9 cellular contexts compared by ENCODE assay signal in genomic region chr14:73935666-73936065, GRCh38. TPM values are rescaled to one million over a fixed set of nuclear protein-coding genes. Genes with fewer than 3 reads are reported as not detected.
DNase-seq lines count a peak whose midpoint lies in the region; ATAC-seq, FAIRE-seq and TF ChIP-seq lines count a peak whose summit lies in the region.
"Had no signal": no experiment of that assay in that cellular context is flagged by ENCODE, and none has a peak within 500 bp of the region (broad histone marks: within the 10 kb centered on the region; RNA-seq: fewer than 3 reads in every experiment).

No MANE protein-coding gene starts in this region.

- POLR2A ChIA-PET in K562 (lab: Yijun Ruan, JAX), result interaction anchor here (0.5 to 1.0 kb wide), 4 partner anchors 14 to 61 kb away, joined by 3 to 6 read pairs (median 4); partner anchors contain the start of genes COQ6 and FAM161B

- H3K36me3 ChIP-seq in KMS-11 (ENCODE audit: insufficient read depth) (no peaks in the 10 kb centered on the region), K562 (ENCODE audit: control insufficient read depth, insufficient read depth, low read length) (peaks cover 35% of the 10 kb centered on the region), mesendoderm (ENCODE audit: control insufficient read depth, insufficient read depth, low read length) (no peaks in the 10 kb centered on the region)

- no peak overlapping the region for H4K8ac ChIP-seq in mesendoderm (ENCODE audit: low read depth, low read length)

- no peak overlapping the region for H3K56ac ChIP-seq in mesendoderm (ENCODE audit: low read length)

- TF ChIP-seq EP300 in K562 (IDR thresholded peaks at IDR 0.05; ENCODE audit: low read length), result no peak

- H3K79me2 ChIP-seq in KMS-11 (ENCODE audit: insufficient read depth, low read depth), result no peaks in the 10 kb centered on the region
- H3K79me2 ChIP-seq in K562 (ENCODE audit: control insufficient read depth, insufficient read depth, low read length), result no peaks in the 10 kb centered on the region
- no peaks in the 10 kb centered on the region for H3K79me2 ChIP-seq in mesendoderm (ENCODE audit: control insufficient read depth, insufficient read depth, low read length)

- WGBS in K562 (ENCODE audit: insufficient coverage, low coverage, missing lambda C conversion rate), result 33% methylated on average over 2 of the region's 2 CpGs
- no CpG with 5 or more reads among the region's 2 CpGs for whole genome bisulfite sequencing in mesendoderm (ENCODE audit: extremely low coverage, insufficient coverage, low lambda C conversion rate)

- no peak overlapping the region for H2BK120ac ChIP-seq in mesendoderm (ENCODE audit: low read depth, low read length)

- no peak overlapping the region for H2BK5ac ChIP-seq in mesendoderm (ENCODE audit: low read length)

- no peaks in the 10 kb centered on the region for H3K79me1 ChIP-seq in mesendoderm (ENCODE audit: low read length)

- no peak for TF ChIP-seq POLR2A in K562 (conservative IDR thresholded peaks at IDR 0.05)

- no peak overlapping the region for H3K9ac ChIP-seq in KMS-11
- H3K9ac ChIP-seq in K562 (ENCODE audit: insufficient read depth in 1 of 2, low read depth in 2 of 2, low read length in 2 of 2), result no peak overlapping the region
- no peak overlapping the region for H3K9ac ChIP-seq in mesendoderm (ENCODE audit: low read length)

- H2BK15ac ChIP-seq in mesendoderm (replicated peaks; ENCODE audit: low read depth), result no peak overlapping the region

- no peak overlapping the region for H3K4me2 ChIP-seq in KMS-11
- no peak overlapping the region for H3K4me2 ChIP-seq in K562 (ENCODE audit: insufficient read depth, low read length)
- no peak overlapping the region for H3K4me2 ChIP-seq in mesendoderm (ENCODE audit: low read length)

- TF ChIP-seq CTCF in Calu3 (IDR thresholded peaks at IDR 0.05; ENCODE audit: unreplicated experiment), result peak; percentile 28
- peak; percentile 25; the same call in 1 of the 2 replicates for TF ChIP-seq CTCF in KMS-11 (conservative IDR thresholded peaks at IDR 0.05; ENCODE audit: low read depth, low read length)
- TF ChIP-seq CTCF in K562 (IDR thresholded peaks at IDR 0.05 in 2 of 3, conservative IDR thresholded peaks at IDR 0.05 in 1 of 3; ENCODE audit: insufficient read depth in 2 of 3, low read depth in 1 of 3, low read length in 3 of 3), result peak in 1 of 3 experiments; percentile 19; a peak in 2 of 6 replicates

- in situ Hi-C loops in K562 (cut with MboI), result no loop called here

- no peak overlapping the region for H4K5ac ChIP-seq in mesendoderm (ENCODE audit: low read length)

- CTCF ChIA-PET in Calu3 (lab: Charles Lee), result interaction anchor here (0.5 kb wide), 1 partner anchor 41 kb away, joined by 3 read pairs; no protein-coding TSS in a partner anchor
- CTCF ChIA-PET in K562 (lab: Yijun Ruan, JAX; ENCODE audit: low intra/inter-chr PET ratio), result no interaction called here

- H3K9me3 ChIP-seq in K562 (replicated peaks; ENCODE audit: control insufficient read depth, insufficient read depth, low read depth, low read length), result no peaks in the 10 kb centered on the region

- H3K9me1 ChIP-seq in K562 (ENCODE audit: control insufficient read depth, insufficient read depth, low read length), result no peaks in the 10 kb centered on the region

- H3K4ac ChIP-seq in mesendoderm (ENCODE audit: low read depth, low read length), result no peak overlapping the region

- ATAC-seq in K562, result peak; percentile 42; the same call in 1 of the 3 replicates
- ATAC-seq in GM18511 (IDR thresholded peaks at IDR 0.05; ENCODE audit: unreplicated experiment), result no peak
- ATAC-seq in HG02623 (IDR thresholded peaks at IDR 0.05; ENCODE audit: unreplicated experiment), result no peak
- no peak for ATAC-seq in HG03039 (IDR thresholded peaks at IDR 0.05; ENCODE audit: unreplicated experiment)

- no peak for TF ChIP-seq RAD21 in K562 (CRISPR knock-in tag; conservative IDR thresholded peaks at IDR 0.05 in 1 of 2, IDR thresholded peaks at IDR 0.05 in 1 of 2)

- H3K18ac ChIP-seq in mesendoderm (ENCODE audit: low read length), result no peak overlapping the region

- H3K4me3 ChIP-seq in KMS-11 (IDR thresholded peaks at IDR 0.05; ENCODE audit: insufficient read depth, low read depth, low read length), result no peak overlapping the region
- H3K4me3 ChIP-seq in K562, result no peak overlapping the region
- no peak overlapping the region for H3K4me3 ChIP-seq in mesendoderm (ENCODE audit: low read length)

- intact Hi-C loops in Calu3 (cut with micrococcal nuclease; ENCODE audit: unreplicated experiment) (no loop called here), K562 (cut with micrococcal nuclease) (no loop called here)

- H3K27me3 Mint-ChIP-seq in Calu3 (ENCODE audit: unreplicated experiment), result no peaks in the 10 kb centered on the region
- H3K27me3 Mint-ChIP-seq: naive B cell had no signal

- H2AFZ ChIP-seq in KMS-11 (ENCODE audit: low read depth) (no peak overlapping the region), K562 (ENCODE audit: low read depth, low read length) (no peak overlapping the region)

- H3K4me1 Mint-ChIP-seq in Calu3 (ENCODE audit: low read depth, unreplicated experiment), result no peaks in the 10 kb centered on the region
- H3K4me1 Mint-ChIP-seq: naive B cell had no signal

- H3K27me3 ChIP-seq in KMS-11 (ENCODE audit: insufficient read depth, low read depth) (no peaks in the 10 kb centered on the region), K562 (ENCODE audit: control insufficient read depth in 2 of 2, insufficient read depth in 2 of 2, low read length in 2 of 2) (no peaks in the 10 kb centered on the region), mesendoderm (ENCODE audit: insufficient read depth, low read length, poor library complexity) (no peaks in the 10 kb centered on the region)

- H3K23ac ChIP-seq in mesendoderm (ENCODE audit: low read length), result no peak overlapping the region

- H3K36me3 Mint-ChIP-seq in Calu3 (ENCODE audit: insufficient read depth, unreplicated experiment), result peaks cover 23% of the 10 kb centered on the region

- H3K4me3 Mint-ChIP-seq in Calu3 (ENCODE audit: low read depth, unreplicated experiment), result no peak overlapping the region
- H3K4me3 Mint-ChIP-seq: naive B cell had no signal

- BruUV-seq in Calu3 (replicated peaks; lab: Mats Ljungman, UMichigan), result no TSS peak
- BruUV-seq in K562 (replicated peaks; lab: Mats Ljungman, UMichigan), result no TSS peak

- no peak overlapping the region for H3K27ac Mint-ChIP-seq in Calu3 (ENCODE audit: unreplicated experiment)

- no peak overlapping the region for H2AK5ac ChIP-seq in mesendoderm (ENCODE audit: low read length)

- DNase-seq in Calu3 (no peak), K562 (ENCODE audit: extremely low read depth in 1 of 4, low spot score in 3 of 4) (peak in 3 of 4 experiments; percentile 25 to 27 (median 26)), mesendoderm (peak; percentile 11), GDM1 (lab: John Stamatoyannopoulos, UW) (no peak)
- DNase-seq: naive B cell had no signal

- H3K27ac ChIP-seq in KMS-11, result no peak overlapping the region
- H3K27ac ChIP-seq in K562 (ENCODE audit: extremely low read depth, low read depth, low read length), result no peak overlapping the region
- H3K27ac ChIP-seq in mesendoderm (ENCODE audit: low read depth, low read length), result no peak overlapping the region

- H3K4me1 ChIP-seq in KMS-11 (ENCODE audit: low read depth, poor library complexity, severe bottlenecking), result no peaks in the 10 kb centered on the region
- H3K4me1 ChIP-seq in K562 (replicated peaks in 1 of 2; ENCODE audit: control insufficient read depth in 2 of 2, insufficient read depth in 2 of 2, low read length in 2 of 2), result no peaks in the 10 kb centered on the region
- H3K4me1 ChIP-seq in mesendoderm (ENCODE audit: control insufficient read depth, low read depth, low read length), result no peaks in the 10 kb centered on the region

- peak; percentile 32 for FAIRE-seq in K562 (lab: Jason Lieb, UNC)

- H3K9me3 Mint-ChIP-seq in Calu3 (ENCODE audit: low read depth, unreplicated experiment), result no peaks in the 10 kb centered on the region
- H3K9me3 Mint-ChIP-seq: naive B cell had no signal

- H4K20me1 ChIP-seq in KMS-11 (ENCODE audit: insufficient read depth) (no peaks in the 10 kb centered on the region), K562 (replicated peaks; ENCODE audit: control insufficient read depth, insufficient read depth, low read length) (no peaks in the 10 kb centered on the region)

RNA-seq across cellular contexts. Expression of gene FAM161B, which starts 14.2 kb away (rescaled TPM):
- total RNA-seq in Calu3 (2022), result 1.6 and 1.7 TPM in 2 replicates
- 1.5 and 1.6 TPM in 2 replicates for total RNA-seq in K562 (2011; cell fraction: chromatin; rRNA removed; ENCODE audit: low replicate concordance)
- 0.79 and 1.0 TPM in 2 replicates for total RNA-seq in K562 (2011; cell fraction: nucleolus; rRNA removed)
- 0.95 and 1.7 TPM in 2 replicates for total RNA-seq in K562 (2011; cell fraction: nucleoplasm; rRNA removed)
- 0.86 and 1.2 TPM in 2 replicates for total RNA-seq in K562 (2014; rRNA removed)
- total RNA-seq in K562 (2014; rRNA removed; fragmentation: Illumina TruSeq; extraction: Trizol), result 0.84 and 0.93 TPM in 2 replicates
- 1.3 and 1.4 TPM in 2 replicates for total RNA-seq in K562 (2015; rRNA removed; fragmentation: Illumina TruSeq; extraction: Trizol)
- 0.75 and 0.83 TPM in 2 replicates for total RNA-seq in K562 (2021)
- 0.77 and 0.89 TPM in 2 replicates for polyA plus RNA-seq in K562 (2011; rRNA removed)
- 0.46 and 0.69 TPM in 2 replicates for polyA plus RNA-seq in K562 (2011; cell fraction: cytosol; rRNA removed)
- 0.45 and 0.55 TPM in 2 replicates for polyA plus RNA-seq in K562 (2011; cell fraction: nucleus; rRNA removed)
- 0.94 and 1.5 TPM in 2 replicates for polyA plus RNA-seq in K562 (2012)
- polyA plus RNA-seq in K562 (2014; fragmentation: Illumina TruSeq; extraction: Trizol), result 1.1 and 1.2 TPM in 2 replicates
- polyA plus RNA-seq in K562 (2014; fragmentation: Nextera tagmentation; extraction: Ambion mirVana), result under 1 TPM; 0.15 to 0.24 TPM
- 0.80 and 0.93 TPM in 2 replicates for polyA plus RNA-seq in K562 (2014; rRNA removed)
- polyA minus RNA-seq in K562 (2011; rRNA and poly(A)+ RNA removed), result 0.70 and 0.90 TPM in 2 replicates
- 0.55 and 0.67 TPM in 2 replicates for polyA minus RNA-seq in K562 (2011; cell fraction: cytosol; rRNA and poly(A)+ RNA removed)
- 0.54 and 0.78 TPM in 2 replicates for polyA minus RNA-seq in K562 (2011; cell fraction: nucleus; rRNA and poly(A)+ RNA removed)
- 0.41 TPM for polyA plus RNA-seq in mesendoderm (2013, experiment 1 of 2)
- polyA plus RNA-seq in mesendoderm (2013, experiment 2 of 2), result 0.34 TPM

RNA-seq across cellular contexts. Expression of gene COQ6, which starts 14.4 kb away (rescaled TPM):
- total RNA-seq in Calu3 (2022), result 21.9 and 24.5 TPM in 2 replicates
- total RNA-seq in K562 (2011; cell fraction: chromatin; rRNA removed; ENCODE audit: low replicate concordance), result 54.1 and 76.0 TPM in 2 replicates
- total RNA-seq in K562 (2011; cell fraction: nucleolus; rRNA removed), result 47.1 and 51.7 TPM in 2 replicates
- total RNA-seq in K562 (2011; cell fraction: nucleoplasm; rRNA removed), result 54.3 and 60.0 TPM in 2 replicates
- 11.2 and 12.2 TPM in 2 replicates for total RNA-seq in K562 (2014; rRNA removed)
- total RNA-seq in K562 (2014; rRNA removed; fragmentation: Illumina TruSeq; extraction: Trizol), result 11.3 and 11.6 TPM in 2 replicates
- 9.8 and 10.2 TPM in 2 replicates for total RNA-seq in K562 (2015; rRNA removed; fragmentation: Illumina TruSeq; extraction: Trizol)
- total RNA-seq in K562 (2021), result 11.7 and 12.9 TPM in 2 replicates
- polyA plus RNA-seq in K562 (2011; rRNA removed), result 29.0 and 29.1 TPM in 2 replicates
- polyA plus RNA-seq in K562 (2011; cell fraction: cytosol; rRNA removed), result 20.3 and 26.3 TPM in 2 replicates
- 74.3 and 78.9 TPM in 2 replicates for polyA plus RNA-seq in K562 (2011; cell fraction: nucleus; rRNA removed)
- 9.9 and 14.4 TPM in 2 replicates for polyA plus RNA-seq in K562 (2012)
- 11.8 and 12.9 TPM in 2 replicates for polyA plus RNA-seq in K562 (2014; fragmentation: Illumina TruSeq; extraction: Trizol)
- polyA plus RNA-seq in K562 (2014; fragmentation: Nextera tagmentation; extraction: Ambion mirVana), result 1 to 10 TPM; 4.3 to 7.0 TPM
- 13.8 and 18.3 TPM in 2 replicates for polyA plus RNA-seq in K562 (2014; rRNA removed)
- 18.0 and 19.3 TPM in 2 replicates for polyA minus RNA-seq in K562 (2011; rRNA and poly(A)+ RNA removed)
- polyA minus RNA-seq in K562 (2011; cell fraction: cytosol; rRNA and poly(A)+ RNA removed), result 5.4 and 8.4 TPM in 2 replicates
- polyA minus RNA-seq in K562 (2011; cell fraction: nucleus; rRNA and poly(A)+ RNA removed), result 19.1 and 30.2 TPM in 2 replicates
- polyA plus RNA-seq in mesendoderm (2013, experiment 1 of 2), result 5.3 TPM
- 4.9 TPM for polyA plus RNA-seq in mesendoderm (2013, experiment 2 of 2)

RNA-seq across cellular contexts. Expression of gene ZNF410, which starts 49.0 kb away (rescaled TPM):
- total RNA-seq in Calu3 (2022) (37.6 and 39.7 TPM in 2 replicates), K562 (2014; rRNA removed) (25.9 and 26.2 TPM in 2 replicates), K562 (2014; rRNA removed; fragmentation: Illumina TruSeq; extraction: Trizol) (42.0 and 46.1 TPM in 2 replicates), K562 (2015; rRNA removed; fragmentation: Illumina TruSeq; extraction: Trizol) (35.9 and 38.7 TPM in 2 replicates), K562 (2021) (28.2 and 30.0 TPM in 2 replicates)
- 82.2 and 124 TPM in 2 replicates for total RNA-seq in K562 (2011; cell fraction: chromatin; rRNA removed; ENCODE audit: low replicate concordance)
- total RNA-seq in K562 (2011; cell fraction: nucleolus; rRNA removed), result 42.0 and 47.6 TPM in 2 replicates
- 76.8 and 107 TPM in 2 replicates for total RNA-seq in K562 (2011; cell fraction: nucleoplasm; rRNA removed)
- polyA plus RNA-seq in K562 (2011; rRNA removed) (30.1 and 44.4 TPM in 2 replicates), K562 (2014; fragmentation: Illumina TruSeq; extraction: Trizol) (35.3 and 36.9 TPM in 2 replicates), K562 (2014; fragmentation: Nextera tagmentation; extraction: Ambion mirVana) (10 to 100 TPM; 48.6 to 64.8 TPM), K562 (2014; rRNA removed) (20.5 and 29.1 TPM in 2 replicates)
- 13.9 and 19.9 TPM in 2 replicates for polyA plus RNA-seq in K562 (2011; cell fraction: cytosol; rRNA removed)
- polyA plus RNA-seq in K562 (2011; cell fraction: nucleus; rRNA removed), result 39.9 and 40.8 TPM in 2 replicates
- polyA plus RNA-seq in K562 (2012), result 23.1 and 27.2 TPM in 2 replicates
- polyA minus RNA-seq in K562 (2011; rRNA and poly(A)+ RNA removed), result 54.5 and 55.0 TPM in 2 replicates
- 14.1 and 20.9 TPM in 2 replicates for polyA minus RNA-seq in K562 (2011; cell fraction: cytosol; rRNA and poly(A)+ RNA removed)
- 26.0 and 43.7 TPM in 2 replicates for polyA minus RNA-seq in K562 (2011; cell fraction: nucleus; rRNA and poly(A)+ RNA removed)
- 10.8 TPM for polyA plus RNA-seq in mesendoderm (2013, experiment 1 of 2)
- 11.2 TPM for polyA plus RNA-seq in mesendoderm (2013, experiment 2 of 2)

Comparison
In these comparisons a context has a peak if more than half of its experiments do, and no peak if none do; other contexts are left out.
1. DNase-seq: peak in K562 (3 of 4) and mesendoderm (single experiment); none in Calu3 (single experiment) and GDM1 (single experiment).